In genomic region chr16:81616321-81617020, GRCh38 we compare ENCODE assay signal across 8 cellular contexts.
DNase-seq lines count a peak whose midpoint lies in the region; ATAC-seq and TF ChIP-seq lines count a peak whose summit lies in the region.

No MANE protein-coding gene starts in this region.

- TF ChIP-seq CTCF in choroid plexus epithelial cell (conservative IDR thresholded peaks at IDR 0.05; ENCODE audit: low read depth, low read length), result no peak

- peak overlapping the region; percentile 28 for H3K4me3 Mint-ChIP-seq in activated CD4-positive, alpha-beta T cell treated with anti-CD3 and anti-CD28 coated beads for 36 hours

- DNase-seq in GM19238 (ENCODE audit: insufficient read length, low spot score) (peak; percentile 78), choroid plexus epithelial cell (ENCODE audit: low read depth) (peak; percentile 87), OCI-M1 (lab: John Stamatoyannopoulos, UW) (no peak), NCI-H2029 treated with DMSO at 0.1 percent for 48 hours (lab: John Stamatoyannopoulos, UW) (no peak)
- DNase-seq in activated CD4-positive, alpha-beta T cell treated with anti-CD3 and anti-CD28 coated beads for 36 hours, result peak; percentile 88
- peak; percentile 49 to 83 for DNase-seq in stimulated activated CD8-positive, alpha-beta memory T cell treated with anti-CD3 and anti-CD28 coated beads, Interleukin-7, amount 100 ng/mL, for 48 hours (ENCODE audit: extremely low read depth in 1 of 2, low read depth in 1 of 2)

- peaks cover 4 to 37% of the 10 kb centered on the region in 2 donors for H3K36me3 ChIP-seq in mucosa of rectum (ENCODE audit: control insufficient read depth in 2 of 2, insufficient read depth in 2 of 2, low read length in 2 of 2)

- H3K4me3 ChIP-seq in choroid plexus epithelial cell (ENCODE audit: low read depth, low read length), result no peak overlapping the region
- peak overlapping the region in 1 of 2 donors; percentile 27 for H3K4me3 ChIP-seq in mucosa of rectum (ENCODE audit: low read length in 2 of 2)

- H3K27ac ChIP-seq in mucosa of rectum (ENCODE audit: low read depth in 2 of 2, low read length in 2 of 2), result peak overlapping the region; percentile 18 to 76

- CTCF ChIA-PET in activated CD4-positive, alpha-beta T cell treated with anti-CD3 and anti-CD28 coated beads for 36 hours (lab: Charles Lee), result interaction anchor here (0.6 to 1.3 kb wide), 4 partner anchors 57 to 212 kb away, joined by 3 to 4 read pairs (median 3); no protein-coding TSS in a partner anchor

- no peaks in the 10 kb centered on the region for H3K27me3 ChIP-seq in mucosa of rectum (ENCODE audit: control insufficient read depth in 2 of 2, insufficient read depth in 2 of 2, low read length in 2 of 2)

- POLR2A ChIA-PET in activated CD4-positive, alpha-beta T cell treated with anti-CD3 and anti-CD28 coated beads for 36 hours (lab: Charles Lee), result interaction anchor here (1.0 to 1.1 kb wide), 2 partner anchors 48 to 146 kb away, joined by 3 read pairs; no protein-coding TSS in a partner anchor

- no peaks in the 10 kb centered on the region for H3K27me3 Mint-ChIP-seq in activated CD4-positive, alpha-beta T cell treated with anti-CD3 and anti-CD28 coated beads for 36 hours

- intact Hi-C loops in activated CD4-positive, alpha-beta T cell treated with anti-CD3 and anti-CD28 coated beads for 36 hours (cut with DNase I, micrococcal nuclease), result loop anchor here in 1 of 2 experiments (1.0 kb wide), 3 partner anchors 17 to 172 kb away; partner anchors contain the start of gene CMIP

- peaks cover 6% of the 10 kb centered on the region for H3K36me3 Mint-ChIP-seq in activated CD4-positive, alpha-beta T cell treated with anti-CD3 and anti-CD28 coated beads for 36 hours (ENCODE audit: low read depth)

- H3K9ac ChIP-seq in mucosa of rectum (ENCODE audit: low read depth in 1 of 2, low read length in 2 of 2), result peak overlapping the region in 1 of 2 donors; percentile 42

- H3K4me1 Mint-ChIP-seq in activated CD4-positive, alpha-beta T cell treated with anti-CD3 and anti-CD28 coated beads for 36 hours, result peaks cover 3% of the 10 kb centered on the region

- H3K9me3 Mint-ChIP-seq in activated CD4-positive, alpha-beta T cell treated with anti-CD3 and anti-CD28 coated beads for 36 hours (ENCODE audit: low read depth), result no peaks in the 10 kb centered on the region

- no peaks in the 10 kb centered on the region for H3K9me3 ChIP-seq in mucosa of rectum (ENCODE audit: control insufficient read depth in 2 of 2, low read length in 2 of 2)

- peak; percentile 74 for ATAC-seq in HG03159 (IDR thresholded peaks at IDR 0.05; ENCODE audit: unreplicated experiment)
- peak; percentile 98 for ATAC-seq in activated CD4-positive, alpha-beta T cell treated with anti-CD3 and anti-CD28 coated beads for 36 hours

- H3K27ac Mint-ChIP-seq in activated CD4-positive, alpha-beta T cell treated with anti-CD3 and anti-CD28 coated beads for 36 hours, result peak overlapping the region; percentile 92

- H3K4me1 ChIP-seq in mucosa of rectum (ENCODE audit: control insufficient read depth in 2 of 2, insufficient read depth in 2 of 2, low read length in 2 of 2), result peaks cover 8 to 11% of the 10 kb centered on the region in 2 donors

Comparison
In these comparisons a context has a peak if more than half of its experiments do, and no peak if none do; other contexts are left out.
1. DNase-seq: peak in GM19238 (single experiment), activated CD4-positive, alpha-beta T cell treated with anti-CD3 and anti-CD28 coated beads for 36 hours (single experiment), choroid plexus epithelial cell (single experiment) and stimulated activated CD8-positive, alpha-beta memory T cell treated with anti-CD3 and anti-CD28 coated beads, Interleukin-7, amount 100 ng/mL, for 48 hours (2 of 2); none in OCI-M1 (single experiment) and NCI-H2029 treated with DMSO at 0.1 percent for 48 hours (single experiment).